ENCODE assay signal across 8 cellular contexts in genomic region chr6:15248451-15249370, GRCh38. TPM values are rescaled to one million over a fixed set of nuclear protein-coding genes. Genes with fewer than 3 reads are reported as not detected.
DNase-seq lines count a peak whose midpoint lies in the region; ATAC-seq and TF ChIP-seq lines count a peak whose summit lies in the region.

No MANE protein-coding gene starts in this region.

- H3K27ac ChIP-seq in caudate nucleus (ENCODE audit: low read depth, low read length) (peak overlapping the region; percentile 95), spleen (peak overlapping the region; percentile 79 to 99 (median 94))

- DNase-seq in DMS79 treated with DMSO at 0.1 percent for 48 hours (lab: John Stamatoyannopoulos, UW) (peak; percentile 43), DMS79 (lab: John Stamatoyannopoulos, UW) (no peak), NCI-H226 (peak; percentile 96), caudate nucleus (lab: John Stamatoyannopoulos, UW) (peak; percentile 53 to 98 (median 89)), islet precursor cell (peak; percentile 97), spleen (peak; percentile 98)
- peak; percentile 94 for DNase-seq in activated CD4-positive, CD25-positive, alpha-beta regulatory T cell treated with anti-CD3 and anti-CD28 coated beads, Interleukin-2, amount 50 U/mL, for 16 hours (ENCODE audit: low read depth, low spot score)

- H3K27me3 ChIP-seq in spleen (replicated peaks in 1 of 7), result no peaks in the 10 kb centered on the region

- intact Hi-C loops in spleen (cut with DNase I; ENCODE audit: low total_unique reads), result no loop called here

- peak in 4 of 11 experiments; percentile 8 to 31 (median 12) for TF ChIP-seq CTCF in spleen (IDR thresholded peaks at IDR 0.05 in 8 of 11, conservative IDR thresholded peaks at IDR 0.05 in 3 of 11)

- peaks cover 6 to 73% (median 64%) of the 10 kb centered on the region in 6 donors for H3K4me1 ChIP-seq in spleen

- H3K9me3 ChIP-seq in spleen, result no peaks in the 10 kb centered on the region

- ATAC-seq in HG03139 (IDR thresholded peaks at IDR 0.05; ENCODE audit: unreplicated experiment), result peak; percentile 35

- H3K36me3 ChIP-seq in spleen, result no peaks in the 10 kb centered on the region

- TF ChIP-seq POLR2A in spleen (IDR thresholded peaks at IDR 0.05), result peak in 1 of 3 donors; percentile 27

- WGBS in spleen, 5 donors, result 0 to 2% (median 1%) methylated on average over 26 to 75 of the region's 83 CpGs

- peak overlapping the region; percentile 31 to 95 (median 83) for H3K4me3 ChIP-seq in spleen

RNA-seq across cellular contexts. Expression of gene JARID2, which starts 2.8 kb away (rescaled TPM):
- 10 to 100 TPM; 18.6 to 27.1 (median 22.0) TPM for total RNA-seq in spleen
- 1 to 10 TPM; 4.4 to 5.6 (median 5.3) TPM for polyA plus RNA-seq in spleen
